11 cellular contexts compared by ENCODE assay signal in the genomic region with DNA sequence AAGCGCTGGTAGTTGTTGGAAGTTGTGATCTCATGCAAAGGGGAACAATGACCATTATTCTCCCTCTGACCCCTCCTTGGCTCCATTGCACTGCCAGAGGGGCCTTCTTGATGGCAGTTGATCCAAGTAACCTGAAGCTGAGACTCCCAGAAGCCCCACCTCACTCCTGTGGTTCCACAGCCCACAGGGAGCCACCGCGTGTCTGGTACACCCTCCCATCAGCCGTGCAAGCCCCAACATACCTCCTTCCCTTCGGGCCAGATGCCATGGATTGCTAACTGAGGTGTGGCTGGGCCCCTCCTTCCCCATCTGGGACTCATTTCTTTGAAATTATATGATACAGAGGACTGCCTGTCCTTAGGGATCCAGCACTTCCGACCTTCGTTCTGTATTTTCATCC. TPM values are rescaled to one million over a fixed set of nuclear protein-coding genes. Genes with fewer than 3 reads are reported as not detected.
A peak's percentile ranks its signal among the peaks of the same experiment; 100 is the strongest.
DNase-seq lines count a peak whose midpoint lies in the region; ATAC-seq and TF ChIP-seq lines count a peak whose summit lies in the region.
"Had no signal": no experiment of that assay in that cellular context is flagged by ENCODE, and none has a peak within 500 bp of the region (broad histone marks: within the 10 kb centered on the region; RNA-seq: fewer than 3 reads in every experiment).

No MANE protein-coding gene starts in this region.

- peaks cover 76% of the 10 kb centered on the region for H3K4me1 ChIP-seq in foreskin keratinocyte

- DNase-seq in DMS 273 treated with DMSO at 0.1 percent for 48 hours (lab: John Stamatoyannopoulos, UW) (peak; percentile 18), foreskin keratinocyte (peak; percentile 94 to 97), sciatic nerve (ENCODE audit: low spot score) (no peak), NCI-H526 treated with DMSO at 0.1 percent for 48 hours (lab: John Stamatoyannopoulos, UW) (no peak), GM10248 (ENCODE audit: extremely low spot score) (no peak)
- DNase-seq in stimulated activated naive CD4-positive, alpha-beta T cell treated with Interleukin-2 at 50 U/mL for 16 hours (lab: John Stamatoyannopoulos, UW) = no peak
- DNase-seq: activated CD4-positive, alpha-beta T cell treated with anti-CD3 and anti-CD28 coated beads for 48 hours; adrenal gland; stimulated activated naive CD8-positive, alpha-beta T cell treated with anti-CD3 and anti-CD28 coated beads, Interleukin-15, Interleukin-2, amounts not matched to agents 100 U/mL and 50 U/mL, for 24 hours had no signal

- POLR2A ChIA-PET in GM10248 (lab: Yijun Ruan, JAX) = no interaction called here

- H3K27ac ChIP-seq in foreskin keratinocyte = peak overlapping the region; percentile 87

- no peaks in the 10 kb centered on the region for H3K27me3 ChIP-seq in foreskin keratinocyte
- H3K27me3 ChIP-seq: adrenal gland had no signal

- peak; percentile 51 for ATAC-seq in SK-N-SH treated with all-trans-retinoic acid at 6 μM for 48 hours
- ATAC-seq in foreskin keratinocyte = peak; percentile 71
- peak; percentile 78 for ATAC-seq in sciatic nerve
- no peak for ATAC-seq in GM18873 (IDR thresholded peaks at IDR 0.05; ENCODE audit: low FRiP score, unreplicated experiment)
- ATAC-seq: stimulated activated naive CD8-positive, alpha-beta T cell treated with anti-CD3 and anti-CD28 coated beads, Interleukin-15, Interleukin-2, amounts not matched to agents 100 U/mL and 50 U/mL, for 24 hours had no signal

- CTCF ChIA-PET in GM10248 (lab: Yijun Ruan, JAX) = interaction anchor here (1.1 to 27.0 kb wide), 6 partner anchors 9 to 65 kb away, joined by 3 to 424 read pairs (median 7); partner anchors contain the start of genes RECQL5 and SMIM5

- intact Hi-C loops in sciatic nerve (cut with DNase I) = no loop called here

- no peak for TF ChIP-seq CTCF in foreskin keratinocyte (conservative IDR thresholded peaks at IDR 0.05)
- no peak for TF ChIP-seq CTCF in GM10248 (IDR thresholded peaks at IDR 0.05; ENCODE audit: control extremely low read depth, extremely low read depth, low read depth, missing control alignments)

TF ChIP-seq in SK-N-SH treated with all-trans-retinoic acid at 6 μM for 48 hours, 23 proteins besides CTCF, POLR2A, EP300 and RAD21:
- TF ChIP-seq ZFP30 (CRISPR knock-in tag; IDR thresholded peaks at IDR 0.05) = no peak
- TF ChIP-seq ZFP3 (CRISPR knock-in tag; IDR thresholded peaks at IDR 0.05) = no peak

RNA-seq across cellular contexts. Expression of gene SAP30BP, which starts 17.8 kb away (rescaled TPM):
- total RNA-seq in foreskin keratinocyte (95.0 and 96.3 TPM in 2 replicates), sciatic nerve (107 TPM)
- polyA plus RNA-seq in foreskin keratinocyte = 113 and 118 TPM in 2 replicates

RNA-seq across cellular contexts. Expression of gene RECQL5, which starts 18.0 kb away (rescaled TPM):
- total RNA-seq in foreskin keratinocyte (26.3 and 27.4 TPM in 2 replicates), sciatic nerve (35.2 TPM)
- 19.5 and 20.5 TPM in 2 replicates for polyA plus RNA-seq in foreskin keratinocyte

RNA-seq across cellular contexts. Expression of gene ITGB4, which starts 36.3 kb away (rescaled TPM):
- 956 and 1,415 TPM in 2 replicates for total RNA-seq in foreskin keratinocyte
- 1,123 and 1,776 TPM in 2 replicates for polyA plus RNA-seq in foreskin keratinocyte
- 469 TPM for total RNA-seq in sciatic nerve

RNA-seq across cellular contexts. Expression of gene SMIM5, which starts 51.7 kb away (rescaled TPM):
- total RNA-seq in foreskin keratinocyte (not detected in 2 replicates), sciatic nerve (12.5 TPM)
- 0.06 TPM in 1 of 2 replicates, not detected in the other for polyA plus RNA-seq in foreskin keratinocyte

Comparison
In these comparisons a context has a peak if more than half of its experiments do, and no peak if none do; other contexts are left out.
1. DNase-seq: peak in DMS 273 treated with DMSO at 0.1 percent for 48 hours (single experiment) and foreskin keratinocyte (2 of 2); none in sciatic nerve (single experiment), NCI-H526 treated with DMSO at 0.1 percent for 48 hours (single experiment), stimulated activated naive CD4-positive, alpha-beta T cell treated with Interleukin-2 at 50 U/mL for 16 hours (single experiment) and GM10248 (single experiment).